In the genomic region with DNA sequence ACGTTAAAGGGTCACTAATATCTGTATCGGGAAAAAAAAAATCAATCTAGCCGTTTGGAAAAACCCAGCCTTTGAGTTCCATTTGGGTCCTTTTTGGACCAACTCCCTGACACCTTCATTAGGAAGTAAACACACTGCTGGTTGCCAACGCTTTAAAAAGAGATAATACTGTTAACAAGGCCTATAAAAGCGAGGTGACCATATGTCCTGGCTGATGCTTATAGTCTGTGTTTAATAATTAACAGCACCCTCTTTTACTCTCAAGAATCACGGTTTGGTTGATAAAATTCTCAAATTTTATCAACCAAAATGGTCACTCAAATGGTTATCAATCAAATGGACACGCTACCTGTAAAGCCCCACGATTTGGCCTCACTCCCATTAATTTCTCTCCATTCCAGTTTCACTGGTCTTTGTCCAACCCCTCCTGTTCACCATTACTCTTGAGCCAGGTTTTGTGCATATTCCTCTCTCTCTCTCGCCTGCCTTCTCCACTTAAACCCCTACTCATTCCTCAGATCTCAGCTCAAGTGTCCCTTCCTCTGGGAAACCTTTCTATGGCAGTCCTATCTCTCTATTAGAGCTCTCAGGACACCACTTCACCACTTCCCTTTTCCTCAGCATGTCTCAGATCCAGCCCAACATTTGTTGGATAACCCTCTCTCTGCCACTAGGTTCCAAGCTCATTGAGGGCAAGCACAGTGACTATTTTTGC, we compare ENCODE assay signal across 8 cellular contexts. TPM values are rescaled to one million over a fixed set of nuclear protein-coding genes. Genes with fewer than 3 reads are reported as not detected.
A peak's percentile ranks its signal among the peaks of the same experiment; 100 is the strongest.
DNase-seq lines count a peak whose midpoint lies in the region; FAIRE-seq and TF ChIP-seq lines count a peak whose summit lies in the region.

No MANE protein-coding gene starts in this region.

- no peak overlapping the region for H2AFZ ChIP-seq in OCI-LY7 (ENCODE audit: low read length)

- whole genome bisulfite sequencing in esophagus, 2 donors = 50 to 71% methylated on average over 9 of the region's 9 CpGs

- H3K36me3 ChIP-seq in OCI-LY7 (ENCODE audit: insufficient read depth, low read length) (peaks cover 95% of the 10 kb centered on the region), esophagus (ENCODE audit: control insufficient read depth in 2 of 2, insufficient read depth in 2 of 2, low read length in 1 of 2) (no peaks in the 10 kb centered on the region), skeletal muscle satellite cell (ENCODE audit: insufficient read depth, low read length) (peaks cover 5% of the 10 kb centered on the region), MG63 (peaks cover 25% of the 10 kb centered on the region)

- DNase-seq in GM18507 (ENCODE audit: extremely low spot score, insufficient read length, low read depth) = no peak
- DNase-seq in OCI-LY7 (ENCODE audit: low spot score) = no peak
- no peak for DNase-seq in NCI-H1105 treated with DMSO at 0.1 percent for 48 hours (lab: John Stamatoyannopoulos, UW)
- no peak for DNase-seq in MG63
- no peak for DNase-seq in NCI-H510A treated with DMSO at 0.1 percent for 48 hours (lab: John Stamatoyannopoulos, UW)
- DNase-seq in retina = no peak

- H4K20me1 ChIP-seq in OCI-LY7 (ENCODE audit: insufficient read depth, low read length) = peaks cover 85% of the 10 kb centered on the region

- H3K9me3 ChIP-seq in OCI-LY7 (ENCODE audit: low read length) (no peaks in the 10 kb centered on the region), esophagus (ENCODE audit: control insufficient read depth in 2 of 2, insufficient read depth in 1 of 2, low read depth in 1 of 2, low read length in 1 of 2) (no peaks in the 10 kb centered on the region), skeletal muscle satellite cell (replicated peaks; ENCODE audit: low read length) (no peaks in the 10 kb centered on the region), MG63 (no peaks in the 10 kb centered on the region)

- intact Hi-C loops in OCI-LY7 (cut with micrococcal nuclease; ENCODE audit: unreplicated experiment) = no loop called here

- 0 out of 2 replicates have a peak, but pooled peaks have one; percentile 9 for TF ChIP-seq CTCF in OCI-LY7 (conservative IDR thresholded peaks at IDR 0.05; ENCODE audit: low read length)

- no peaks in the 10 kb centered on the region for H3K27me3 ChIP-seq in esophagus (ENCODE audit: control insufficient read depth in 1 of 2, insufficient read depth in 2 of 2, low read length in 2 of 2)
- H3K27me3 ChIP-seq in skeletal muscle satellite cell (ENCODE audit: control insufficient read depth, insufficient read depth, low read length) = no peaks in the 10 kb centered on the region
- H3K27me3 ChIP-seq in MG63 = no peaks in the 10 kb centered on the region

- FAIRE-seq in GM18507 (lab: Jason Lieb, UNC) = peak; percentile 78

- H3K4me1 ChIP-seq in OCI-LY7 (ENCODE audit: insufficient read depth, low read length, poor library complexity, severe bottlenecking) (peaks cover 79% of the 10 kb centered on the region), esophagus (ENCODE audit: control insufficient read depth in 2 of 2, insufficient read depth in 2 of 2, low read length in 1 of 2) (peaks cover 0 to 9% of the 10 kb centered on the region in 2 donors), skeletal muscle satellite cell (ENCODE audit: control insufficient read depth, insufficient read depth, low read length) (peaks cover 82% of the 10 kb centered on the region)

- H3K4me3 ChIP-seq in OCI-LY7 (ENCODE audit: low read depth, low read length, poor library complexity, severe bottlenecking) (peak overlapping the region; percentile 86), esophagus (ENCODE audit: low read depth in 1 of 2, low read length in 2 of 2) (no peak overlapping the region), skeletal muscle satellite cell (ENCODE audit: low read length) (no peak overlapping the region), MG63 (no peak overlapping the region)

- H3K9ac ChIP-seq in skeletal muscle satellite cell (ENCODE audit: low read depth, low read length) = no peak overlapping the region

- CTCF ChIA-PET in OCI-LY7 (lab: Charles Lee; ENCODE audit: unreplicated experiment) = interaction anchor here (0.6 to 0.8 kb wide), 2 partner anchors 9 to 440 kb away, joined by 3 read pairs; partner anchors contain the start of gene BTG1

- BruUV-seq in OCI-LY7 (replicated peaks; lab: Mats Ljungman, UMichigan) = no TSS peak

- POLR2A ChIA-PET in OCI-LY7 (lab: Charles Lee) = interaction anchor here (0.8 to 4.9 kb wide), 10 partner anchors 10 to 411 kb away, joined by 3 to 65 read pairs (median 5); partner anchors contain the start of gene BTG1

- H3K4me2 ChIP-seq in OCI-LY7 (ENCODE audit: low read length) (peak overlapping the region; percentile 98), skeletal muscle satellite cell (ENCODE audit: low read length) (peak overlapping the region; percentile 83)

- no peaks in the 10 kb centered on the region for H3K9me2 ChIP-seq in OCI-LY7 (ENCODE audit: insufficient read depth, low read length)

- no peak overlapping the region for H3K27ac ChIP-seq in OCI-LY7 (ENCODE audit: low read depth, low read length, poor library complexity, severe bottlenecking)
- H3K27ac ChIP-seq in esophagus (ENCODE audit: low read depth in 2 of 2, low read length in 1 of 2) = peak overlapping the region; percentile 11 to 16

- peaks cover 100% of the 10 kb centered on the region for H3K79me2 ChIP-seq in OCI-LY7 (ENCODE audit: insufficient read depth, low read depth, low read length)

RNA-seq across cellular contexts. Expression of gene BTG1, which starts 9.5 kb away (rescaled TPM):
- total RNA-seq in OCI-LY7 (2014; rRNA removed; shearing (Covaris generic)) = 18.0 and 32.8 TPM in 2 replicates
- 93.4 and 102 TPM in 2 replicates for total RNA-seq in OCI-LY7 (2022)
- 10 to 100 TPM; 23.6 to 28.0 TPM for polyA plus RNA-seq in esophagus
- total RNA-seq in skeletal muscle satellite cell (2012; rRNA removed) = 9.8 and 10.9 TPM in 2 replicates
- 1.2 and 2.0 TPM in 2 replicates for total RNA-seq in MG63 (2014; rRNA removed; shearing (Covaris generic); ENCODE audit: low replicate concordance)
